1 cellular context compared by ENCODE assay signal in genomic region chr12:57744194-57744776, GRCh38.
TF ChIP-seq lines count a peak whose summit lies in the region.

No MANE protein-coding gene starts in this region.

TF ChIP-seq in GM12878, 131 proteins besides CTCF, POLR2A, EP300 and RAD21:
- TF ChIP-seq IKZF2 (IDR thresholded peaks at IDR 0.05) (peak; percentile 12 to 14; a peak in 2 of 4 replicates), NBN (IDR thresholded peaks at IDR 0.05) (peak; percentile 97), MTA3 (IDR thresholded peaks at IDR 0.05; ENCODE audit: borderline replicate concordance, low read length) (no peak; the same call in 1 of the 2 replicates), YY1 (IDR thresholded peaks at IDR 0.05; ENCODE audit: low read depth, low read length) (peak; percentile 66), ATF2 (IDR thresholded peaks at IDR 0.05; ENCODE audit: low read length) (peak; percentile 97), CREB1 (IDR thresholded peaks at IDR 0.05; ENCODE audit: low read depth) (peak; percentile 99), GABPA (IDR thresholded peaks at IDR 0.05; ENCODE audit: low read depth) (no peak), MTA2 (IDR thresholded peaks at IDR 0.05; ENCODE audit: low read depth) (peak; percentile 43; the same call in 1 of the 2 replicates), ZBTB40 (IDR thresholded peaks at IDR 0.05; ENCODE audit: borderline replicate concordance) (peak; percentile 50), RB1 (IDR thresholded peaks at IDR 0.05; ENCODE audit: borderline replicate concordance) (peak; percentile 56; the same call in 1 of the 2 replicates), STAT1 (conservative IDR thresholded peaks at IDR 0.05) (no peak), NR2F1 (conservative IDR thresholded peaks at IDR 0.05) (0 out of 2 replicates have a peak, but pooled peaks have one; percentile 8), LARP7 (IDR thresholded peaks at IDR 0.05) (peak; percentile 48; the same call in 1 of the 2 replicates), SKIL (IDR thresholded peaks at IDR 0.05; ENCODE audit: low read depth, poor library complexity, severe bottlenecking) (no peak), PAX5 (IDR thresholded peaks at IDR 0.05; ENCODE audit: borderline replicate concordance, low read depth, low read length) (peak; percentile 59; the same call in 1 of the 2 replicates), BCL3 (IDR thresholded peaks at IDR 0.05; ENCODE audit: borderline replicate concordance, insufficient read depth, low read depth, low read length, poor library complexity, severe bottlenecking) (no peak), ZNF687 (IDR thresholded peaks at IDR 0.05) (0 out of 2 replicates have a peak, but pooled peaks have one; percentile 31), ZNF217 (IDR thresholded peaks at IDR 0.05) (0 out of 2 replicates have a peak, but pooled peaks have one; percentile 19), SRF (IDR thresholded peaks at IDR 0.05; ENCODE audit: low read depth in 2 of 2, low read length in 2 of 2) (0 out of 4 replicates have a peak, but pooled peaks of 1 of the 2 experiments have one; percentile 13), E2F8 (IDR thresholded peaks at IDR 0.05; ENCODE audit: low read depth, partially characterized antibody) (peak; percentile 22), POU2F2 (IDR thresholded peaks at IDR 0.05; ENCODE audit: borderline replicate concordance, low read depth, low read length) (peak; percentile 8; the same call in 1 of the 3 replicates), EGR1 (IDR thresholded peaks at IDR 0.05; ENCODE audit: borderline replicate concordance in 1 of 2, low read depth in 2 of 2, low read length in 2 of 2) (0 out of 3 replicates have a peak, but pooled peaks of 1 of the 2 experiments have one; percentile 12), MEF2B (IDR thresholded peaks at IDR 0.05; ENCODE audit: partially characterized antibody, poor library complexity, severe bottlenecking) (peak; percentile 25), BACH1 (IDR thresholded peaks at IDR 0.05; ENCODE audit: borderline replicate concordance) (0 out of 2 replicates have a peak, but pooled peaks have one; percentile 42), SMARCA5 (IDR thresholded peaks at IDR 0.05) (peak; percentile 73; the same call in 1 of the 2 replicates), ZBED1 (IDR thresholded peaks at IDR 0.05; ENCODE audit: borderline replicate concordance) (no peak), POLR2AphosphoS2 (IDR thresholded peaks at IDR 0.05; ENCODE audit: low read depth, low read length) (no peak), BHLHE40 (IDR thresholded peaks at IDR 0.05; ENCODE audit: borderline replicate concordance in 1 of 2, low read depth in 2 of 2, low read length in 1 of 2) (0 out of 4 replicates have a peak, but pooled peaks of 1 of the 2 experiments have one; percentile 4), CREM (IDR thresholded peaks at IDR 0.05; ENCODE audit: low read depth) (peak; percentile 98), YBX1 (IDR thresholded peaks at IDR 0.05) (no peak)
TF ChIP-seq in GM12878: peak in this region for 22.
